ENCODE assay signal across 1 cellular context in genomic region chr2:28684142-28684858, GRCh38.
TF ChIP-seq lines count a peak whose summit lies in the region.

No MANE protein-coding gene starts in this region.

TF ChIP-seq in IMR-90, 13 proteins besides CTCF, POLR2A, EP300 and RAD21:
- TF ChIP-seq SMC3 (IDR thresholded peaks at IDR 0.05; ENCODE audit: low read depth, low read length) (no peak), MAFK (IDR thresholded peaks at IDR 0.05; ENCODE audit: low read depth, low read length) (no peak), CHD1 (IDR thresholded peaks at IDR 0.05; ENCODE audit: low read depth, low read length) (no peak), BHLHE40 (IDR thresholded peaks at IDR 0.05; ENCODE audit: low read depth, low read length) (no peak), RFX5 (IDR thresholded peaks at IDR 0.05; ENCODE audit: low read depth, low read length) (no peak), NFE2L2 (IDR thresholded peaks at IDR 0.05; ENCODE audit: low read depth, low read length) (no peak), FOS (IDR thresholded peaks at IDR 0.05; ENCODE audit: low read depth, low read length) (no peak), RCOR1 (IDR thresholded peaks at IDR 0.05; ENCODE audit: insufficient replicate concordance, low read length) (no peak), MXI1 (IDR thresholded peaks at IDR 0.05; ENCODE audit: borderline replicate concordance, low read depth, low read length) (no peak), MAZ (IDR thresholded peaks at IDR 0.05; ENCODE audit: borderline replicate concordance, low read depth, low read length) (no peak), CEBPB (IDR thresholded peaks at IDR 0.05; ENCODE audit: low read depth, low read length) (no peak)
- TF ChIP-seq, protein P1, sequence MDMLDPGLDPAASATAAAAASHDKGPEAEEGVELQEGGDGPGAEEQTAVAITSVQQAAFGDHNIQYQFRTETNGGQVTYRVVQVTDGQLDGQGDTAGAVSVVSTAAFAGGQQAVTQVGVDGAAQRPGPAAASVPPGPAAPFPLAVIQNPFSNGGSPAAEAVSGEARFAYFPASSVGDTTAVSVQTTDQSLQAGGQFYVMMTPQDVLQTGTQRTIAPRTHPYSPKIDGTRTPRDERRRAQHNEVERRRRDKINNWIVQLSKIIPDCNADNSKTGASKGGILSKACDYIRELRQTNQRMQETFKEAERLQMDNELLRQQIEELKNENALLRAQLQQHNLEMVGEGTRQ (IDR thresholded peaks at IDR 0.05; ENCODE audit: low read depth, low read length) = no peak
- TF ChIP-seq, protein P2, sequence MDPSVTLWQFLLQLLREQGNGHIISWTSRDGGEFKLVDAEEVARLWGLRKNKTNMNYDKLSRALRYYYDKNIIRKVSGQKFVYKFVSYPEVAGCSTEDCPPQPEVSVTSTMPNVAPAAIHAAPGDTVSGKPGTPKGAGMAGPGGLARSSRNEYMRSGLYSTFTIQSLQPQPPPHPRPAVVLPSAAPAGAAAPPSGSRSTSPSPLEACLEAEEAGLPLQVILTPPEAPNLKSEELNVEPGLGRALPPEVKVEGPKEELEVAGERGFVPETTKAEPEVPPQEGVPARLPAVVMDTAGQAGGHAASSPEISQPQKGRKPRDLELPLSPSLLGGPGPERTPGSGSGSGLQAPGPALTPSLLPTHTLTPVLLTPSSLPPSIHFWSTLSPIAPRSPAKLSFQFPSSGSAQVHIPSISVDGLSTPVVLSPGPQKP (IDR thresholded peaks at IDR 0.05; ENCODE audit: borderline replicate concordance, low read depth, low read length) = no peak
